Comparison of ENCODE assay signal across 21 cellular contexts in genomic region chr6:123240626-123241025, GRCh38.
DNase-seq lines count a peak whose midpoint lies in the region; ATAC-seq, FAIRE-seq and TF ChIP-seq lines count a peak whose summit lies in the region.
"Had no signal": no experiment of that assay in that cellular context is flagged by ENCODE, and none has a peak within 500 bp of the region (broad histone marks: within the 10 kb centered on the region; RNA-seq: fewer than 3 reads in every experiment).

No MANE protein-coding gene starts in this region.

- H3K9me3 ChIP-seq in HepG2 (ENCODE audit: low read length) (peaks cover 59% of the 10 kb centered on the region), right lobe of liver (no peaks in the 10 kb centered on the region), IMR-90 (ENCODE audit: control insufficient read depth, insufficient read depth, low read length) (peaks cover 5% of the 10 kb centered on the region), K562 (replicated peaks; ENCODE audit: control insufficient read depth, insufficient read depth, low read depth, low read length) (peaks cover 3% of the 10 kb centered on the region; the same call in 1 of the 2 replicates), colonic mucosa (no peaks in the 10 kb centered on the region)
- H3K9me3 ChIP-seq: BLaER1 treated with 17β-estradiol and CSF1 and Interleukin-3, amounts not matched to agents 10 nM and 100 nM; Caco-2 had no signal

- ATAC-seq in HepG2 (no peak), right lobe of liver (no peak), IMR-90 (ENCODE audit: low read depth) (no peak), K562 (no peak)
- ATAC-seq: CD8-positive, alpha-beta T cell had no signal

- H3K79me2 ChIP-seq in HepG2 (ENCODE audit: insufficient read depth, low read length) (no peaks in the 10 kb centered on the region), K562 (ENCODE audit: control insufficient read depth, insufficient read depth, low read length) (no peaks in the 10 kb centered on the region)

- no peak overlapping the region for H3K56ac ChIP-seq in IMR-90 (ENCODE audit: extremely low read depth, insufficient read depth, low read length)

- H3K4me3 ChIP-seq in HepG2 (replicated peaks in 1 of 3; ENCODE audit: insufficient read depth in 1 of 3, low read depth in 2 of 3, low read length in 3 of 3), result no peak overlapping the region
- H3K4me3 ChIP-seq in right lobe of liver, result no peak overlapping the region
- no peak overlapping the region for H3K4me3 ChIP-seq in IMR-90 (ENCODE audit: insufficient read depth, low read depth, low read length)
- H3K4me3 ChIP-seq in K562, result no peak overlapping the region
- no peak overlapping the region for H3K4me3 ChIP-seq in colonic mucosa
- H3K4me3 ChIP-seq: BLaER1 treated with 17β-estradiol and CSF1 and Interleukin-3, amounts not matched to agents 10 nM and 100 nM had no signal

- H3K27me3 ChIP-seq in HepG2 (ENCODE audit: control insufficient read depth in 1 of 2, insufficient read depth in 2 of 2, low read length in 2 of 2) (no peaks in the 10 kb centered on the region), right lobe of liver (no peaks in the 10 kb centered on the region), IMR-90 (ENCODE audit: control insufficient read depth, insufficient read depth, low read length) (no peaks in the 10 kb centered on the region), K562 (ENCODE audit: control insufficient read depth in 2 of 2, insufficient read depth in 2 of 2, low read length in 2 of 2) (no peaks in the 10 kb centered on the region), colonic mucosa (no peaks in the 10 kb centered on the region)
- H3K27me3 ChIP-seq: BLaER1 treated with 17β-estradiol and CSF1 and Interleukin-3, amounts not matched to agents 10 nM and 100 nM had no signal

- no peak overlapping the region for H3K4ac ChIP-seq in IMR-90 (ENCODE audit: low read depth, low read length)

- BruUV-seq in HepG2 (replicated peaks; lab: Mats Ljungman, UMichigan) (no TSS peak), IMR-90 (replicated peaks; lab: Mats Ljungman, UMichigan) (no TSS peak), K562 (replicated peaks; lab: Mats Ljungman, UMichigan) (no TSS peak)

- no peak overlapping the region for H3K23ac ChIP-seq in IMR-90 (ENCODE audit: low read depth, low read length)

- H4K91ac ChIP-seq in IMR-90 (ENCODE audit: insufficient read depth, low read depth, low read length), result no peak overlapping the region

- H3K27ac ChIP-seq in HepG2 (ENCODE audit: extremely low read length, insufficient read depth, low read length) (no peak overlapping the region), right lobe of liver (no peak overlapping the region), IMR-90 (ENCODE audit: insufficient read depth, low read length) (no peak overlapping the region), K562 (ENCODE audit: extremely low read depth, low read depth, low read length) (no peak overlapping the region), colonic mucosa (no peak overlapping the region)
- H3K27ac ChIP-seq: 22Rv1; BLaER1 treated with 17β-estradiol and CSF1 and Interleukin-3, amounts not matched to agents 10 nM and 100 nM; C4-2B had no signal

- TF ChIP-seq POLR2A in HepG2 (IDR thresholded peaks at IDR 0.05; ENCODE audit: insufficient read depth in 1 of 2, low read depth in 2 of 2, low read length in 2 of 2) (no peak), right lobe of liver (IDR thresholded peaks at IDR 0.05) (no peak), IMR-90 (IDR thresholded peaks at IDR 0.05; ENCODE audit: low read depth, low read length) (no peak), K562 (conservative IDR thresholded peaks at IDR 0.05) (no peak)

- no peak overlapping the region for H2AK9ac ChIP-seq in IMR-90 (replicated peaks; ENCODE audit: low read depth, low read length, poor library complexity)

- H3K14ac ChIP-seq in IMR-90 (replicated peaks; ENCODE audit: low read depth, low read length), result no peak overlapping the region

- intact Hi-C loops in HepG2 (cut with micrococcal nuclease; ENCODE audit: unreplicated experiment), result no loop called here
- intact Hi-C loops in right lobe of liver (cut with DNase I), result no loop called here
- intact Hi-C loops in IMR-90 (cut with micrococcal nuclease), result no loop called here
- intact Hi-C loops in K562 (cut with micrococcal nuclease), result no loop called here
- intact Hi-C loops in colonic mucosa (cut with DNase I), result no loop called here

- TF ChIP-seq RAD21 in HepG2 (CRISPR knock-in tag; IDR thresholded peaks at IDR 0.05) (no peak), IMR-90 (IDR thresholded peaks at IDR 0.05; ENCODE audit: low read length) (no peak), K562 (CRISPR knock-in tag; conservative IDR thresholded peaks at IDR 0.05 in 1 of 2, IDR thresholded peaks at IDR 0.05 in 1 of 2) (no peak)

- no peak overlapping the region for H2BK15ac ChIP-seq in IMR-90 (ENCODE audit: low read depth, low read length)

- H3K36me3 ChIP-seq in HepG2 (replicated peaks in 1 of 2; ENCODE audit: control insufficient read depth in 1 of 2, insufficient read depth in 2 of 2, low read length in 2 of 2) (no peaks in the 10 kb centered on the region), right lobe of liver (no peaks in the 10 kb centered on the region), IMR-90 (ENCODE audit: control insufficient read depth, insufficient read depth, low read length) (no peaks in the 10 kb centered on the region), K562 (ENCODE audit: control insufficient read depth, insufficient read depth, low read length) (no peaks in the 10 kb centered on the region), colonic mucosa (no peaks in the 10 kb centered on the region)
- H3K36me3 ChIP-seq: BLaER1 treated with 17β-estradiol and CSF1 and Interleukin-3, amounts not matched to agents 10 nM and 100 nM had no signal

- H3K9me1 ChIP-seq in IMR-90 (ENCODE audit: insufficient read depth, low read length) (no peaks in the 10 kb centered on the region), K562 (ENCODE audit: control insufficient read depth, insufficient read depth, low read length) (no peaks in the 10 kb centered on the region)

- no peak for TF ChIP-seq EP300 in HepG2 (IDR thresholded peaks at IDR 0.05; ENCODE audit: low read depth in 2 of 2, low read length in 2 of 2)
- TF ChIP-seq EP300 in HepG2 (CRISPR knock-in tag; IDR thresholded peaks at IDR 0.05; ENCODE audit: borderline replicate concordance), result no peak
- no peak for TF ChIP-seq EP300 in K562 (IDR thresholded peaks at IDR 0.05; ENCODE audit: low read length)

- no peak overlapping the region for H4K5ac ChIP-seq in IMR-90 (ENCODE audit: low read depth, low read length)

- in situ Hi-C loops in HepG2 (cut with HindIII; ENCODE audit: extremely low pct_ligation_motif_present, low pct_unique_long_range_greater_than_20kb) (no loop called here), IMR-90 (cut with MboI; ENCODE audit: low sequenced_read_pairs) (no loop called here), K562 (cut with MboI) (no loop called here)

- 2% methylated on average over 1 of the region's 1 CpG for whole genome bisulfite sequencing in HepG2 (ENCODE audit: low lambda C conversion rate)
- whole genome bisulfite sequencing in right lobe of liver (ENCODE audit: insufficient coverage, low coverage, low lambda C conversion rate, missing lambda C conversion rate), result 23% methylated on average over 1 of the region's 1 CpG
- whole genome bisulfite sequencing in IMR-90 (ENCODE audit: extremely low coverage in 2 of 2, insufficient read length in 1 of 2), 2 experiments, result no CpG with 5 or more reads among the region's 1 CpG
- 5% methylated on average over 1 of the region's 1 CpG for WGBS in K562 (ENCODE audit: insufficient coverage, low coverage, missing lambda C conversion rate)

- CTCF ChIA-PET in HepG2 (lab: Yijun Ruan, JAX; ENCODE audit: low intra/inter-chr PET ratio, low total read pairs) (no interaction called here), IMR-90 (lab: Yijun Ruan, JAX) (no interaction called here), K562 (lab: Yijun Ruan, JAX; ENCODE audit: low intra/inter-chr PET ratio) (interaction anchor here (0.6 kb wide), 1 partner anchor 96 kb away, joined by 3 read pairs; no protein-coding TSS in a partner anchor)

- H3K18ac ChIP-seq in IMR-90 (ENCODE audit: low read depth, low read length), result no peak overlapping the region

- DNase-seq in HepG2 (ENCODE audit: low spot score) (no peak), right lobe of liver (no peak), IMR-90 (no peak), K562 (ENCODE audit: extremely low read depth in 1 of 4, low spot score in 3 of 4) (no peak), colonic mucosa (no peak), NCI-H146 (lab: John Stamatoyannopoulos, UW) (no peak), HuH-7.5 (ENCODE audit: low spot score) (no peak), HCEC 1CT (no peak)
- DNase-seq: AML-193; Caco-2; Calu3; CD4-positive, alpha-beta T cell; CD8-positive, alpha-beta T cell; DMS79 treated with DMSO at 0.1 percent for 48 hours; GF-D8 had no signal

- no peak overlapping the region for H3K4me2 ChIP-seq in HepG2 (ENCODE audit: low read depth, low read length)
- H3K4me2 ChIP-seq in IMR-90 (ENCODE audit: low read depth, low read length), result no peak overlapping the region
- no peak overlapping the region for H3K4me2 ChIP-seq in K562 (ENCODE audit: insufficient read depth, low read length)
- H3K4me2 ChIP-seq: BLaER1 treated with 17β-estradiol and CSF1 and Interleukin-3, amounts not matched to agents 10 nM and 100 nM had no signal

- H4K20me1 ChIP-seq in HepG2 (ENCODE audit: insufficient read depth, low read length) (no peaks in the 10 kb centered on the region), IMR-90 (ENCODE audit: insufficient read depth, low read length) (no peaks in the 10 kb centered on the region), K562 (replicated peaks; ENCODE audit: control insufficient read depth, insufficient read depth, low read length) (no peaks in the 10 kb centered on the region)
- H4K20me1 ChIP-seq: BLaER1 treated with 17β-estradiol and CSF1 and Interleukin-3, amounts not matched to agents 10 nM and 100 nM had no signal

- no peak overlapping the region for H3K9ac ChIP-seq in HepG2 (ENCODE audit: insufficient read depth, low read depth, low read length)
- no peak overlapping the region for H3K9ac ChIP-seq in IMR-90 (ENCODE audit: low read depth, low read length)
- H3K9ac ChIP-seq in K562 (ENCODE audit: insufficient read depth in 1 of 2, low read depth in 2 of 2, low read length in 2 of 2), result no peak overlapping the region
- no peak overlapping the region for H3K9ac ChIP-seq in colonic mucosa (ENCODE audit: low read depth in 2 of 2, low read length in 2 of 2)
- H3K9ac ChIP-seq: BLaER1 treated with 17β-estradiol and CSF1 and Interleukin-3, amounts not matched to agents 10 nM and 100 nM had no signal

- no peak overlapping the region for H2BK120ac ChIP-seq in IMR-90 (ENCODE audit: low read depth, low read length)

- POLR2A ChIA-PET in HepG2 (lab: Yijun Ruan, JAX) (no interaction called here), IMR-90 (lab: Charles Lee; ENCODE audit: unreplicated experiment) (no interaction called here), K562 (lab: Yijun Ruan, JAX) (no interaction called here)

- H2BK20ac ChIP-seq in IMR-90 (ENCODE audit: low read depth, low read length), result no peak overlapping the region

- H3K79me1 ChIP-seq in IMR-90 (ENCODE audit: low read depth in 1 of 2, low read length in 2 of 2), result no peaks in the 10 kb centered on the region

- no peak overlapping the region for H2AK5ac ChIP-seq in IMR-90 (ENCODE audit: low read depth, low read length)

- H2AFZ ChIP-seq in HepG2 (ENCODE audit: low read length), result no peak overlapping the region
- no peak overlapping the region for H2AFZ ChIP-seq in IMR-90 (replicated peaks; ENCODE audit: low read length, poor library complexity)
- H2AFZ ChIP-seq in K562 (ENCODE audit: low read depth, low read length), result no peak overlapping the region

- TF ChIP-seq CTCF in HepG2 (CRISPR knock-in tag; IDR thresholded peaks at IDR 0.05), result no peak
- no peak for TF ChIP-seq CTCF in right lobe of liver (IDR thresholded peaks at IDR 0.05)
- no peak for TF ChIP-seq CTCF in IMR-90 (conservative IDR thresholded peaks at IDR 0.05; ENCODE audit: low read depth, low read length)
- no peak for TF ChIP-seq CTCF in K562 (IDR thresholded peaks at IDR 0.05 in 2 of 3, conservative IDR thresholded peaks at IDR 0.05 in 1 of 3; ENCODE audit: insufficient read depth in 2 of 3, low read depth in 1 of 3, low read length in 3 of 3)
- TF ChIP-seq CTCF in colonic mucosa (IDR thresholded peaks at IDR 0.05), result peak; percentile 14

- H3K4me1 ChIP-seq in HepG2 (ENCODE audit: insufficient read depth, low read length) (no peaks in the 10 kb centered on the region), right lobe of liver (no peaks in the 10 kb centered on the region), IMR-90 (ENCODE audit: control insufficient read depth, insufficient read depth, low read length) (no peaks in the 10 kb centered on the region), K562 (replicated peaks in 1 of 2; ENCODE audit: control insufficient read depth in 2 of 2, insufficient read depth in 2 of 2, low read length in 2 of 2) (no peaks in the 10 kb centered on the region), colonic mucosa (no peaks in the 10 kb centered on the region)
- H3K4me1 ChIP-seq: BLaER1 treated with 17β-estradiol and CSF1 and Interleukin-3, amounts not matched to agents 10 nM and 100 nM; Caco-2 had no signal

- H4K8ac ChIP-seq in IMR-90 (ENCODE audit: low read depth in 2 of 2, low read length in 2 of 2), result no peak overlapping the region

- no peak overlapping the region for H2BK5ac ChIP-seq in IMR-90 (ENCODE audit: low read depth, low read length, poor library complexity, severe bottlenecking)

- FAIRE-seq in HepG2 (lab: Jason Lieb, UNC) (no peak), K562 (lab: Jason Lieb, UNC) (no peak)
- FAIRE-seq: D721Med, GM12891, GM19239 had no signal

- dilution Hi-C loops in IMR-90 (cut with HindIII; ENCODE audit: low sequenced_read_pairs, unreplicated experiment), result no loop called here

Comparison
In these comparisons a context has a peak if more than half of its experiments do, and no peak if none do; other contexts are left out.
1. Of the 241 proteins assayed by ChIP-seq in both HepG2 and K562: peak only in HepG2: none; only in K562: none; in both: MAFF and MAFK; in neither: 239.